In genomic region chr9:120402741-120403542, GRCh38 we compare ENCODE assay signal across 9 cellular contexts.
DNase-seq lines count a peak whose midpoint lies in the region; ATAC-seq and TF ChIP-seq lines count a peak whose summit lies in the region.
"Had no signal": no experiment of that assay in that cellular context is flagged by ENCODE, and none has a peak within 500 bp of the region (broad histone marks: within the 10 kb centered on the region; RNA-seq: fewer than 3 reads in every experiment).

No MANE protein-coding gene starts in this region.

- H3K4me1 ChIP-seq in mesodermal cell (ENCODE audit: control insufficient read depth, insufficient read depth, low read length, poor library complexity, severe bottlenecking) (peaks cover 24% of the 10 kb centered on the region), OCI-LY7 (ENCODE audit: insufficient read depth, low read length, poor library complexity, severe bottlenecking) (no peaks in the 10 kb centered on the region)

- peaks cover 84% of the 10 kb centered on the region for H3K36me3 ChIP-seq in mesodermal cell (ENCODE audit: control insufficient read depth, insufficient read depth, low read length)
- peaks cover 93% of the 10 kb centered on the region for H3K36me3 ChIP-seq in OCI-LY7 (ENCODE audit: insufficient read depth, low read length)

- 90 to 92% methylated on average over 11 of the region's 13 CpGs for WGBS in mesodermal cell (ENCODE audit: insufficient coverage in 2 of 2), 2 experiments

- H3K27ac ChIP-seq in mesodermal cell (ENCODE audit: low read depth, low read length, severe bottlenecking) (peak overlapping the region; percentile 87), OCI-LY7 (ENCODE audit: low read depth, low read length, poor library complexity, severe bottlenecking) (no peak overlapping the region)

- POLR2A ChIA-PET in OCI-LY7 (lab: Charles Lee), result interaction anchor here (0.6 kb wide), 1 partner anchor 399 kb away, joined by 4 read pairs; no protein-coding TSS in a partner anchor

- intact Hi-C loops in OCI-LY7 (cut with micrococcal nuclease; ENCODE audit: unreplicated experiment), result no loop called here

- H2AFZ ChIP-seq in OCI-LY7 (ENCODE audit: low read length), result no peak overlapping the region

- ATAC-seq in HG02610 (IDR thresholded peaks at IDR 0.05; ENCODE audit: unreplicated experiment), result no peak

- no peak overlapping the region for H3K4me3 ChIP-seq in mesodermal cell (ENCODE audit: extremely low read depth, insufficient read depth, low read length, poor library complexity, severe bottlenecking)
- no peak overlapping the region for H3K4me3 ChIP-seq in OCI-LY7 (ENCODE audit: low read depth, low read length, poor library complexity, severe bottlenecking)

- BruUV-seq in OCI-LY7 (replicated peaks; lab: Mats Ljungman, UMichigan), result no TSS peak

- H3K79me2 ChIP-seq in OCI-LY7 (ENCODE audit: insufficient read depth, low read depth, low read length), result no peaks in the 10 kb centered on the region

- H3K9me3 ChIP-seq in mesodermal cell (ENCODE audit: control insufficient read depth, low read length) (no peaks in the 10 kb centered on the region), OCI-LY7 (ENCODE audit: low read length) (no peaks in the 10 kb centered on the region)

- DNase-seq in AML-193 (lab: John Stamatoyannopoulos, UW), result peak; percentile 51 to 75
- peak; percentile 33 to 51 for DNase-seq in Kasumi-1 (lab: John Stamatoyannopoulos, UW)
- DNase-seq in amniotic stem cell (lab: John Stamatoyannopoulos, UW), result peak; percentile 50
- DNase-seq in OCI-LY7 (ENCODE audit: low spot score), result no peak
- no peak for DNase-seq in NCI-H1105 treated with DMSO at 0.1 percent for 48 hours (lab: John Stamatoyannopoulos, UW)
- DNase-seq in NCI-H774 (lab: John Stamatoyannopoulos, UW), result no peak
- DNase-seq: posterior cingulate gyrus had no signal

- TF ChIP-seq CTCF in OCI-LY7 (conservative IDR thresholded peaks at IDR 0.05; ENCODE audit: low read length), result no peak

- CTCF ChIA-PET in OCI-LY7 (lab: Charles Lee; ENCODE audit: unreplicated experiment), result no interaction called here

- no peaks in the 10 kb centered on the region for H3K9me2 ChIP-seq in OCI-LY7 (ENCODE audit: insufficient read depth, low read length)

- no peaks in the 10 kb centered on the region for H4K20me1 ChIP-seq in OCI-LY7 (ENCODE audit: insufficient read depth, low read length)

- no peak overlapping the region for H3K4me2 ChIP-seq in OCI-LY7 (ENCODE audit: low read length)

Comparison
In these comparisons a context has a peak if more than half of its experiments do, and no peak if none do; other contexts are left out.
1. DNase-seq: peak in AML-193 (2 of 2), Kasumi-1 (2 of 2) and amniotic stem cell (single experiment); none in OCI-LY7 (single experiment), NCI-H1105 treated with DMSO at 0.1 percent for 48 hours (single experiment) and NCI-H774 (single experiment).